ENCODE assay signal across 7 cellular contexts in the genomic region with DNA sequence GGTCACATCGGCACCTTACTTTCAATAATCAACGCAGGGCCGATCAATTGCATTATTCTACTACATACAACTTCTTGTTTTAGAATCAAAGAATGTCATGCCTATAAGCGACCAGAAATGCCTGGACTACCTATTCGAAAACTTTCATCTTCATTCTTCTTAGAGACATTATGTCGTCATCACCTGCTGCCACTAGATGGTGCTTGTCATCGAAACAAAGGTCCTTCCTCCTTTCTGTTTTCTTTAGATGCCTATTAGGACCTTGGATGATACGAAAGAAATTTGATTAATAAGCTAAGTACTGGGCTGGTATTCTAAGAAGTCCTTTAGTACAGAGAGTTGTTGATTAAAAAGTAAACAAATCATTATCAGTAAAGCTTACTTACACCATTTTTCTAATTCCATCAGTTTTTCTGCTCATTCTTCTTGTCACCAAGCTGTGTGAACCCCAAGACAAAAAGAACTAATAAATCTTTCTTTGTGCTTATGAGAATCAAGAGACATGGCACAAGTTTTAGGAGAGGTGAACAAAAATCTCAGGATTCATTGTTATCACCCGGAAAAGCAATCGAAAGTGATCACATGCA.
DNase-seq lines count a peak whose midpoint lies in the region; ATAC-seq, FAIRE-seq and TF ChIP-seq lines count a peak whose summit lies in the region.

No MANE protein-coding gene starts in this region.

- FAIRE-seq in G401.6 (lab: Jason Lieb, UNC): peak; percentile 92

- no peaks in the 10 kb centered on the region for H3K79me2 ChIP-seq in hepatocyte

- no peak overlapping the region for H3K27ac ChIP-seq in hepatocyte

- peak; percentile 75 for TF ChIP-seq CTCF in hepatocyte (IDR thresholded peaks at IDR 0.05; ENCODE audit: poor library complexity)

- peak; percentile 58 for ATAC-seq in GM19455 (IDR thresholded peaks at IDR 0.05; ENCODE audit: unreplicated experiment)
- peak; percentile 74 for ATAC-seq in HG03439 (IDR thresholded peaks at IDR 0.05; ENCODE audit: unreplicated experiment)

- H3K9me2 ChIP-seq in hepatocyte (replicated peaks; ENCODE audit: insufficient read depth): no peaks in the 10 kb centered on the region

- H3K36me3 ChIP-seq in hepatocyte (replicated peaks; ENCODE audit: insufficient read depth, low read depth): no peaks in the 10 kb centered on the region

- peak; percentile 65 for DNase-seq in NOMO-1 treated with DMSO at 0.1 percent for 48 hours (lab: John Stamatoyannopoulos, UW; ENCODE audit: unreplicated experiment)
- peak; percentile 64 for DNase-seq in amniotic epithelial cell (ENCODE audit: low read depth)
- DNase-seq in hepatocyte (ENCODE audit: low spot score): peak; percentile 73
- peak; percentile 49 for DNase-seq in stimulated activated CD4-positive, alpha-beta T cell treated with anti-CD3 and anti-CD28 coated beads, Interleukin-15, amount 100 ng/mL, for 24 hours

- no peaks in the 10 kb centered on the region for H3K4me1 ChIP-seq in hepatocyte (ENCODE audit: insufficient read depth)

- peaks cover 15% of the 10 kb centered on the region for H3K27me3 ChIP-seq in hepatocyte

- no peak overlapping the region for H3K4me2 ChIP-seq in hepatocyte

- H2AFZ ChIP-seq in hepatocyte: no peak overlapping the region

- H4K20me1 ChIP-seq in hepatocyte (ENCODE audit: insufficient read depth, poor library complexity, severe bottlenecking): no peaks in the 10 kb centered on the region

- no peaks in the 10 kb centered on the region for H3K9me3 ChIP-seq in hepatocyte (ENCODE audit: low read depth)

- 37% methylated on average over 10 of the region's 10 CpGs for WGBS in hepatocyte (ENCODE audit: low lambda C conversion rate, missing lambda C conversion rate)

- no peak overlapping the region for H3K4me3 ChIP-seq in hepatocyte
